Comparison of ENCODE assay signal across 12 cellular contexts in genomic region chr4:119087121-119087520, GRCh38. TPM values are rescaled to one million over a fixed set of nuclear protein-coding genes. Genes with fewer than 3 reads are reported as not detected.
A peak's percentile ranks its signal among the peaks of the same experiment; 100 is the strongest.
DNase-seq lines count a peak whose midpoint lies in the region; ATAC-seq and TF ChIP-seq lines count a peak whose summit lies in the region.
"Had no signal": no experiment of that assay in that cellular context is flagged by ENCODE, and none has a peak within 500 bp of the region (broad histone marks: within the 10 kb centered on the region; RNA-seq: fewer than 3 reads in every experiment).

No MANE protein-coding gene starts in this region.

- no peaks in the 10 kb centered on the region for H4K20me1 ChIP-seq in HCT116 (ENCODE audit: insufficient read depth)

- DNase-seq in HCT116 (ENCODE audit: low read depth, low spot score) (no peak), iris pigment epithelial cell (ENCODE audit: low read depth) (peak; percentile 28), type B pancreatic cell (ENCODE audit: extremely low spot score, unreplicated experiment) (no peak), NCI-H1436 treated with DMSO at 0.1 percent for 48 hours (lab: John Stamatoyannopoulos, UW) (no peak), SJCRH30 (no peak)
- DNase-seq: activated T-cell treated with anti-CD3 and anti-CD28 coated beads, Interleukin-2, amount 50 U/mL, for 4 hours; GDM1; head of caudate nucleus; NCI-H2029 treated with DMSO at 0.1 percent for 48 hours; spleen had no signal

- H3K9me3 Mint-ChIP-seq in type B pancreatic cell = no peaks in the 10 kb centered on the region
- H3K9me3 Mint-ChIP-seq: activated T-cell treated with anti-CD3 and anti-CD28 coated beads, Interleukin-2, amount 50 U/mL, for 4 hours had no signal

- H3K9me2 ChIP-seq in HCT116 (ENCODE audit: insufficient read depth) = no peaks in the 10 kb centered on the region

- H3K27ac Mint-ChIP-seq in type B pancreatic cell = peak overlapping the region; percentile 10

- POLR2A ChIA-PET in HCT116 (lab: Charles Lee) = interaction anchor here (1.3 to 1.8 kb wide), 2 partner anchors 16 to 126 kb away, joined by 6 read pairs; partner anchors contain the start of gene USP53

- H3K9me3 ChIP-seq in HCT116 (ENCODE audit: control insufficient read depth in 1 of 2, insufficient read depth in 1 of 2, low read depth in 1 of 2, low read length in 2 of 2) (no peaks in the 10 kb centered on the region), SJCRH30 (replicated peaks) (no peaks in the 10 kb centered on the region; the same call in 1 of the 2 replicates)
- H3K9me3 ChIP-seq: spleen had no signal

- H2AFZ ChIP-seq in HCT116 (ENCODE audit: low read depth, low read length, poor library complexity, severe bottlenecking) = peak overlapping the region; percentile 66

- BruUV-seq in HCT116 (replicated peaks; lab: Mats Ljungman, UMichigan) = no TSS peak

- no peak for TF ChIP-seq POLR2A in HCT116 (IDR thresholded peaks at IDR 0.05; ENCODE audit: borderline replicate concordance, extremely low read depth, insufficient read depth, insufficient read length)

- RAD21 ChIA-PET in HCT116 (lab: Charles Lee; ENCODE audit: low non-redundant PET in 1 of 2, low total read pairs in 2 of 2, uncharacterized antibody in 2 of 2, unreplicated experiment in 2 of 2) = no interaction called here

- no peak overlapping the region for H3K4me3 ChIP-seq in HCT116 (replicated peaks in 1 of 2; ENCODE audit: low read depth in 1 of 2, low read length in 2 of 2)
- H3K4me3 ChIP-seq in SJCRH30 = no peak overlapping the region
- H3K4me3 ChIP-seq: spleen had no signal

- peak; percentile 13 to 38 (median 19); a peak in 3 of 6 replicates for TF ChIP-seq CTCF in HCT116 (IDR thresholded peaks at IDR 0.05 in 2 of 3, conservative IDR thresholded peaks at IDR 0.05 in 1 of 3; ENCODE audit: borderline replicate concordance in 1 of 3, insufficient read depth in 1 of 3, low read depth in 2 of 3, low read length in 2 of 3)
- TF ChIP-seq CTCF in VCaP (conservative IDR thresholded peaks at IDR 0.05) = peak; percentile 34; the same call in 1 of the 2 replicates
- peak; percentile 16 for TF ChIP-seq CTCF in type B pancreatic cell (conservative IDR thresholded peaks at IDR 0.05)

- H3K9ac ChIP-seq in HCT116 (ENCODE audit: low read length) = no peak overlapping the region

- intact Hi-C loops in HCT116 (cut with micrococcal nuclease) = loop anchor here (5.0 kb wide), 1 partner anchor 200 kb away; no protein-coding TSS in a partner anchor

- H3K4me1 Mint-ChIP-seq in type B pancreatic cell (ENCODE audit: unreplicated experiment) = peaks cover 1% of the 10 kb centered on the region

- ATAC-seq in HCT116 (no peak), GM18519 (IDR thresholded peaks at IDR 0.05; ENCODE audit: low FRiP score, unreplicated experiment) (no peak)
- ATAC-seq: activated T-cell treated with anti-CD3 and anti-CD28 coated beads, Interleukin-2, amount 50 U/mL, for 4 hours had no signal

- H3K27me3 ChIP-seq in HCT116 (ENCODE audit: insufficient read depth, low read length) (no peaks in the 10 kb centered on the region), SJCRH30 (no peaks in the 10 kb centered on the region)
- H3K27me3 ChIP-seq: spleen had no signal

- H3K4me1 ChIP-seq in HCT116 (ENCODE audit: control insufficient read depth in 1 of 2, insufficient read depth in 2 of 2, low read length in 2 of 2) (no peaks in the 10 kb centered on the region), SJCRH30 (peaks cover 15% of the 10 kb centered on the region)
- H3K4me1 ChIP-seq: spleen had no signal

- no peak overlapping the region for H3K27ac ChIP-seq in HCT116 (ENCODE audit: low read depth, low read length)
- no peak overlapping the region for H3K27ac ChIP-seq in VCaP
- H3K27ac ChIP-seq in SJCRH30 = no peak overlapping the region
- H3K27ac ChIP-seq: spleen had no signal

- no peaks in the 10 kb centered on the region for H3K27me3 Mint-ChIP-seq in type B pancreatic cell

- no peak overlapping the region for H3K4me3 Mint-ChIP-seq in type B pancreatic cell
- H3K4me3 Mint-ChIP-seq: activated T-cell treated with anti-CD3 and anti-CD28 coated beads, Interleukin-2, amount 50 U/mL, for 4 hours had no signal

- H3K36me3 ChIP-seq in HCT116 (ENCODE audit: control insufficient read depth in 1 of 2, insufficient read depth in 2 of 2, low read length in 2 of 2) (no peaks in the 10 kb centered on the region), SJCRH30 (no peaks in the 10 kb centered on the region)
- H3K36me3 ChIP-seq: spleen had no signal

- H3K79me2 ChIP-seq in HCT116 (ENCODE audit: insufficient read depth, low read length) = no peaks in the 10 kb centered on the region

- CTCF ChIA-PET in HCT116 (lab: Charles Lee) = interaction anchor here (0.6 to 1.8 kb wide), 7 partner anchors 9 to 126 kb away, joined by 3 to 10 read pairs (median 4); partner anchors contain the start of gene USP53

- peak; percentile 57 for TF ChIP-seq RAD21 in HCT116 (IDR thresholded peaks at IDR 0.05; ENCODE audit: low read depth)

- no peak overlapping the region for H3K4me2 ChIP-seq in HCT116 (ENCODE audit: low read length)

- H3K36me3 Mint-ChIP-seq in type B pancreatic cell = no peaks in the 10 kb centered on the region

TF ChIP-seq in HCT116, 20 proteins besides CTCF, POLR2A, EP300 and RAD21:
- TF ChIP-seq SIN3A (IDR thresholded peaks at IDR 0.05; ENCODE audit: low read depth) (no peak), CBX3 (IDR thresholded peaks at IDR 0.05; ENCODE audit: low read depth) (no peak)

RNA-seq across cellular contexts. Expression of gene MYOZ2, which starts 48.5 kb away (rescaled TPM):
- total RNA-seq in HCT116 (2021; ENCODE audit: unreplicated experiment) (not detected), type B pancreatic cell (ENCODE audit: low replicate concordance) (0.12 TPM in 1 of 2 replicates, not detected in the other)
- polyA plus RNA-seq in HCT116 (2012) = not detected in 2 replicates
- 1.5 and 1.6 TPM in 2 replicates for total RNA-seq in SJCRH30 (2014; rRNA removed; shearing (Covaris generic))
- total RNA-seq: activated T-cell treated with anti-CD3 and anti-CD28 coated beads, Interleukin-2, amount 50 U/mL, for 4 hours had no signal
